ENCODE assay signal across 1 cellular context in the genomic region with DNA sequence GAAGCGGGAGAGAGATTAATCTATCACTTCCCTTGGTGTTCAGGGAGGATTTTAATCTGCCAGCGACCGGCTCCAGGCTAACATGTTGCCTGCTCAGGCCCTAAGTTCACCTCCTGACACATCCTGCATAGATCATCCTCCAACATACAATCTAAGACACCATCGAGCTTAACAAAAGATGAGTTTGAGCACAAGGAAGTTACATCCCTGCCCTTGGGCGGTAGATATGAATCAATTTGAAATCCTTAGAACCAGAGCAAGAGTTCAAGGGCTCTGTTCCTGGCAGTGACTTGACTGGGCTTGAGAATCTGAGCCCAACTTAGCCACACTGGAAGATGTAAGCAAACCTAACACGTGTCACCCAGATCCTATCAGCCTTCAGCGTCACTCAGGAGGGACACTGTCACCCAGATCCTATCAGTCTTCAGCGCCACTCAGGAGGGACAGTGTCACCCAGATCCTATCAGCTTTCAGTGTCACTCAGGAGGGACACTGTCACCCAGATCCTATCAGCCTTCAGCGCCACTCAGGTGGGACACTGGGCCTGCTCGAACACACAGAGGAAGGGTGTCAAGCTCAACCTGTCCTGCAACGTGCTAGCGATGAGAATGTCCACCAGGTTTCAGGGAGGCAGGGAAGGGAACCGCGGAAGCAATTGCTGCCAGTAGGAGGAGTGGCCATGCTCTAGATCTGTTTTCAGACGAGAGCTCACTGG.
TF ChIP-seq lines count a peak whose summit lies in the region.

No MANE protein-coding gene starts in this region.

TF ChIP-seq in HCT116, 20 proteins besides CTCF, POLR2A, EP300 and RAD21:
- TF ChIP-seq CBX3 (IDR thresholded peaks at IDR 0.05; ENCODE audit: low read depth) (no peak), SIN3A (IDR thresholded peaks at IDR 0.05; ENCODE audit: low read depth) (no peak), EZH2phosphoT487 (IDR thresholded peaks at IDR 0.05; ENCODE audit: borderline replicate concordance) (no peak), SRF (IDR thresholded peaks at IDR 0.05; ENCODE audit: low read depth) (no peak), JUND (IDR thresholded peaks at IDR 0.05) (no peak), CEBPB (IDR thresholded peaks at IDR 0.05; ENCODE audit: low read depth) (no peak), EGR1 (IDR thresholded peaks at IDR 0.05; ENCODE audit: low read depth) (no peak), ZFX (IDR thresholded peaks at IDR 0.05) (no peak), ZNF274 (IDR thresholded peaks at IDR 0.05; ENCODE audit: low read depth, low read length) (no peak), POLR2AphosphoS5 (IDR thresholded peaks at IDR 0.05; ENCODE audit: low read depth, low read length) (no peak), SP1 (IDR thresholded peaks at IDR 0.05; ENCODE audit: low read depth) (no peak)
- TF ChIP-seq, protein P1, sequence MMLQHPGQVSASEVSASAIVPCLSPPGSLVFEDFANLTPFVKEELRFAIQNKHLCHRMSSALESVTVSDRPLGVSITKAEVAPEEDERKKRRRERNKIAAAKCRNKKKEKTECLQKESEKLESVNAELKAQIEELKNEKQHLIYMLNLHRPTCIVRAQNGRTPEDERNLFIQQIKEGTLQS (IDR thresholded peaks at IDR 0.05) = no peak
- TF ChIP-seq, protein P2, sequence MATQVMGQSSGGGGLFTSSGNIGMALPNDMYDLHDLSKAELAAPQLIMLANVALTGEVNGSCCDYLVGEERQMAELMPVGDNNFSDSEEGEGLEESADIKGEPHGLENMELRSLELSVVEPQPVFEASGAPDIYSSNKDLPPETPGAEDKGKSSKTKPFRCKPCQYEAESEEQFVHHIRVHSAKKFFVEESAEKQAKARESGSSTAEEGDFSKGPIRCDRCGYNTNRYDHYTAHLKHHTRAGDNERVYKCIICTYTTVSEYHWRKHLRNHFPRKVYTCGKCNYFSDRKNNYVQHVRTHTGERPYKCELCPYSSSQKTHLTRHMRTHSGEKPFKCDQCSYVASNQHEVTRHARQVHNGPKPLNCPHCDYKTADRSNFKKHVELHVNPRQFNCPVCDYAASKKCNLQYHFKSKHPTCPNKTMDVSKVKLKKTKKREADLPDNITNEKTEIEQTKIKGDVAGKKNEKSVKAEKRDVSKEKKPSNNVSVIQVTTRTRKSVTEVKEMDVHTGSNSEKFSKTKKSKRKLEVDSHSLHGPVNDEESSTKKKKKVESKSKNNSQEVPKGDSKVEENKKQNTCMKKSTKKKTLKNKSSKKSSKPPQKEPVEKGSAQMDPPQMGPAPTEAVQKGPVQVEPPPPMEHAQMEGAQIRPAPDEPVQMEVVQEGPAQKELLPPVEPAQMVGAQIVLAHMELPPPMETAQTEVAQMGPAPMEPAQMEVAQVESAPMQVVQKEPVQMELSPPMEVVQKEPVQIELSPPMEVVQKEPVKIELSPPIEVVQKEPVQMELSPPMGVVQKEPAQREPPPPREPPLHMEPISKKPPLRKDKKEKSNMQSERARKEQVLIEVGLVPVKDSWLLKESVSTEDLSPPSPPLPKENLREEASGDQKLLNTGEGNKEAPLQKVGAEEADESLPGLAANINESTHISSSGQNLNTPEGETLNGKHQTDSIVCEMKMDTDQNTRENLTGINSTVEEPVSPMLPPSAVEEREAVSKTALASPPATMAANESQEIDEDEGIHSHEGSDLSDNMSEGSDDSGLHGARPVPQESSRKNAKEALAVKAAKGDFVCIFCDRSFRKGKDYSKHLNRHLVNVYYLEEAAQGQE (IDR thresholded peaks at IDR 0.05; ENCODE audit: low read depth) = no peak
- TF ChIP-seq, protein P3, sequence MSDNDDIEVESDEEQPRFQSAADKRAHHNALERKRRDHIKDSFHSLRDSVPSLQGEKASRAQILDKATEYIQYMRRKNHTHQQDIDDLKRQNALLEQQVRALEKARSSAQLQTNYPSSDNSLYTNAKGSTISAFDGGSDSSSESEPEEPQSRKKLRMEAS (IDR thresholded peaks at IDR 0.05) = no peak
- TF ChIP-seq, protein P4, sequence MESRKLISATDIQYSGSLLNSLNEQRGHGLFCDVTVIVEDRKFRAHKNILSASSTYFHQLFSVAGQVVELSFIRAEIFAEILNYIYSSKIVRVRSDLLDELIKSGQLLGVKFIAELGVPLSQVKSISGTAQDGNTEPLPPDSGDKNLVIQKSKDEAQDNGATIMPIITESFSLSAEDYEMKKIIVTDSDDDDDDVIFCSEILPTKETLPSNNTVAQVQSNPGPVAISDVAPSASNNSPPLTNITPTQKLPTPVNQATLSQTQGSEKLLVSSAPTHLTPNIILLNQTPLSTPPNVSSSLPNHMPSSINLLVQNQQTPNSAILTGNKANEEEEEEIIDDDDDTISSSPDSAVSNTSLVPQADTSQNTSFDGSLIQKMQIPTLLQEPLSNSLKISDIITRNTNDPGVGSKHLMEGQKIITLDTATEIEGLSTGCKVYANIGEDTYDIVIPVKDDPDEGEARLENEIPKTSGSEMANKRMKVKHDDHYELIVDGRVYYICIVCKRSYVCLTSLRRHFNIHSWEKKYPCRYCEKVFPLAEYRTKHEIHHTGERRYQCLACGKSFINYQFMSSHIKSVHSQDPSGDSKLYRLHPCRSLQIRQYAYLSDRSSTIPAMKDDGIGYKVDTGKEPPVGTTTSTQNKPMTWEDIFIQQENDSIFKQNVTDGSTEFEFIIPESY (IDR thresholded peaks at IDR 0.05; ENCODE audit: extremely low read depth, insufficient replicate concordance, low read length) = no peak
